8 cellular contexts compared by ENCODE assay signal in the genomic region with DNA sequence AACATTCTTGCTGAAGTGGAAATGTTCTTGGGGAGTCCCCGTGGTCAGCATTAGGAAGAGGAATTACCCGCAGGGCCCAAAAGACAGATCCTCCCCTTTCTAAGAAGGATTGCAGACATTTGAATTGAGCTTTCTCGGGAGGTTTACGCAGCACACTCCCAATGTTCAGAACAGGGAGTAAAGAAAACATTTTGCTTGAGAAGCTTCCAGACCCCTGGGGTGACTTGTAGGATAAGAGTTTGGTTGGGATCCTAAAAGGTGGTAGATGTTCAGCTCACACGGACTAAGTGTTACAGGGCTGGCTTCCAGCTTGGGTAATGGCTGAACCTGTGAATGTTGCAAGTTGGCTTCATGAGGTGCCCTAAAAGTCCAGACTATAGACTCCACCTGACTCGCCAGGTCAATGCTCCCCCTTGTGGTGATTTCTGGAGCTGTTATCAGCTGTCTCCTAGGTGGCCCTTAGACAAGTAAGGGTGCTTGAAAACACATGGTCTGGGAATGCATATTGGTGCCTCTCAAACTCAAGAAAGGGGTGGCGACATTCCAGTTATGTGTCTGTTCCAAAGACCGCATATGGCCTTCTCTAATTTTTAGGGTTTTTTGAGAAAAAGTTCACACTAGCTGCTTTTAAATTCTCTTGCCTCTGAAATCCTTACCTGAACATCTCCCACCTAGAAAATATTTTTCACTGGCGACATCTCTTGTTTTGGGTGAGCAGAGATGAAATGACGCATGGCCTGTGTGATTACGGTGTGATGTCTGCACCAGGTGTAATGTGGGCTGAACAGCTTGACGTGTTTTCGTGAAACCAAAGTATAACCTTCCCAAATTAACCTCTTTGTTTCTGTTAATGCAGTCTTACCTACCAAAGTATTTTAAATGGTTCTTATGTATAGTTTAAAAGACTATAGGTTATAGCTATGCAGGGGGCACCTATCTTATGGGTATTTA.
DNase-seq lines count a peak whose midpoint lies in the region; ATAC-seq lines count a peak whose summit lies in the region.

No MANE protein-coding gene starts in this region.

- DNase-seq in NCI-H82 (lab: John Stamatoyannopoulos, UW) (peak; percentile 70), NCI-H82 treated with DMSO at 0.1 percent for 48 hours (lab: John Stamatoyannopoulos, UW; ENCODE audit: unreplicated experiment) (no peak), NCI-H1105 treated with DMSO at 0.1 percent for 48 hours (lab: John Stamatoyannopoulos, UW) (peak; percentile 35), dermis blood vessel endothelial cell (peak; percentile 81), mesenchymal stem cell (peak; percentile 62)
- peak; percentile 80 for DNase-seq in activated CD4-positive, alpha-beta T cell treated with anti-CD3 and anti-CD28 coated beads for 48 hours
- DNase-seq in stimulated activated CD8-positive, alpha-beta memory T cell treated with anti-CD3 and anti-CD28 coated beads, Interleukin-7, amount 100 ng/mL, for 24 hours (ENCODE audit: low read depth) = peak; percentile 33

- H3K4ac ChIP-seq in mesenchymal stem cell (ENCODE audit: low read depth in 1 of 2, low read length in 2 of 2) = no peak overlapping the region

- H4K91ac ChIP-seq in mesenchymal stem cell (ENCODE audit: low read length) = no peak overlapping the region

- H3K4me2 ChIP-seq in mesenchymal stem cell (ENCODE audit: low read length, poor library complexity, severe bottlenecking) = no peak overlapping the region

- peak; percentile 78 for ATAC-seq in HG02588 (IDR thresholded peaks at IDR 0.05; ENCODE audit: unreplicated experiment)

- no peak overlapping the region for H3K4me3 ChIP-seq in mesenchymal stem cell (ENCODE audit: insufficient read depth in 1 of 2, low read depth in 1 of 2, low read length in 2 of 2)

- peaks cover 4 to 14% of the 10 kb centered on the region in 2 experiments for H3K27me3 ChIP-seq in mesenchymal stem cell (ENCODE audit: control insufficient read depth in 1 of 2, insufficient read depth in 1 of 2, low read length in 2 of 2)

- H2AK5ac ChIP-seq in mesenchymal stem cell (ENCODE audit: low read length, severe bottlenecking) = no peak overlapping the region

- no peak overlapping the region for H3K9ac ChIP-seq in mesenchymal stem cell (ENCODE audit: low read length)

- no peak overlapping the region for H3K23ac ChIP-seq in mesenchymal stem cell (ENCODE audit: low read length in 2 of 2)

- no peak overlapping the region for H2BK12ac ChIP-seq in mesenchymal stem cell (ENCODE audit: low read length in 2 of 2)

- no peaks in the 10 kb centered on the region for H3K9me3 ChIP-seq in mesenchymal stem cell (ENCODE audit: control insufficient read depth, low read length)

- H3K4me1 ChIP-seq in mesenchymal stem cell (ENCODE audit: control insufficient read depth, insufficient read depth, low read depth, low read length) = no peaks in the 10 kb centered on the region

- 74% methylated on average over 11 of the region's 13 CpGs for WGBS in mesenchymal stem cell

- no peak overlapping the region for H2BK120ac ChIP-seq in mesenchymal stem cell (ENCODE audit: low read depth, low read length)

- H2BK5ac ChIP-seq in mesenchymal stem cell (ENCODE audit: low read depth, low read length, poor library complexity, severe bottlenecking) = no peak overlapping the region

- H3K27ac ChIP-seq in mesenchymal stem cell (ENCODE audit: low read length, poor library complexity, severe bottlenecking) = no peak overlapping the region

- H2AFZ ChIP-seq in mesenchymal stem cell (ENCODE audit: low read depth, low read length) = no peak overlapping the region

- no peak overlapping the region for H3K18ac ChIP-seq in mesenchymal stem cell (ENCODE audit: low read depth in 1 of 2, low read length in 2 of 2)

- no peaks in the 10 kb centered on the region for H3K79me1 ChIP-seq in mesenchymal stem cell (replicated peaks; ENCODE audit: low read length, poor library complexity, severe bottlenecking)

- no peak overlapping the region for H4K8ac ChIP-seq in mesenchymal stem cell (ENCODE audit: low read length)

- H2BK15ac ChIP-seq in mesenchymal stem cell (ENCODE audit: low read depth, poor library complexity, severe bottlenecking) = no peak overlapping the region

- H3K36me3 ChIP-seq in mesenchymal stem cell (ENCODE audit: control insufficient read depth in 1 of 2, insufficient read depth in 2 of 2, low read depth in 1 of 2, low read length in 2 of 2) = no peaks in the 10 kb centered on the region

- no peak overlapping the region for H3K14ac ChIP-seq in mesenchymal stem cell (ENCODE audit: low read length in 2 of 2)
